ENCODE assay signal across 7 cellular contexts in the genomic region with DNA sequence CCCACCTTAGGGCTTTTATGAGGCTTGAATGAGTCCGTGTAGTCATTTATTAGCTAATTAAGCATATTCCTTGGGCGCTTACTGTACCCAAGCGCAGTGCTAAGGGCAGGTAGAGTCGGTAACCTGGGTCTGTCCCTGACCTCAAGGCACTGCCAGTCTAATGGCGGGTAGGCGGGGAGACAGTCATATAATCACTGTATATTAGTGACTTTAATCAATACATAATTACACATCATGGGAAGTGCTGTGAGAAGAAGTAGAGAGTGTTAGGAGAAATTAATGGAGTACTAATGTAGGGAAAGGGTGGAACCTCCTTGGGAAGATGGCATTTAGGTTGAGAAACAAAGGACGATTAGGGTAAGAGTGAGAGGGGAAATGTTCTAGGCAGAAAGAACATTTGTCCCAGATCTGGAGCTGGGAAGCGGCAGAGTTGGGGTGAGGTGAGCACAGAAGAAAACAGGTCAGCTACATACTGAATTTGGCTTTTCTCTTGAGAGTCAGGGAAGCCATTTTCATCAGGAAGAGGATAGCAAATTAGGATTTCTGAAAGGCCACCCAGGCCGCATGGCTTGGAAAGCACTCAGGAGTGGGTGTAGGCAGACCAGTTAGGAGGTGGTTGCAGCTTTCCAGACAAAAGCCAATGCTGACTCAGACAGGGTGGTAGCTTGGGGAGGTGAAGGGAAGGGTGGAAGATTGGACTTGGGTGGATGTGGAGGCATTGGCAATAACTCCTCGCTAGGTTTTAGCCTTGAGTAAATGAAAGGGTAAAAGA. TPM values are rescaled to one million over a fixed set of nuclear protein-coding genes. Genes with fewer than 3 reads are reported as not detected.
DNase-seq lines count a peak whose midpoint lies in the region; ATAC-seq and TF ChIP-seq lines count a peak whose summit lies in the region.

No MANE protein-coding gene starts in this region.

- TF ChIP-seq RAD21 in HCT116 (IDR thresholded peaks at IDR 0.05; ENCODE audit: low read depth): no peak

- DNase-seq in HCT116 (ENCODE audit: low read depth, low spot score) (no peak), WERI-Rb-1 (no peak), glutamatergic neuron (no peak), smooth muscle cell (lab: John Stamatoyannopoulos, UW; ENCODE audit: unreplicated experiment) (no peak), ureter (ENCODE audit: low spot score) (no peak)

- H3K36me3 Mint-ChIP-seq in glutamatergic neuron (ENCODE audit: unreplicated experiment): no peaks in the 10 kb centered on the region

- H3K27me3 ChIP-seq in HCT116 (ENCODE audit: insufficient read depth, low read length) (no peaks in the 10 kb centered on the region), WERI-Rb-1 (ENCODE audit: insufficient read depth, low read depth, severe bottlenecking) (no peaks in the 10 kb centered on the region), smooth muscle cell (ENCODE audit: low read depth) (no peaks in the 10 kb centered on the region)

- POLR2A ChIA-PET in HCT116 (lab: Charles Lee): interaction anchor here (0.6 to 1.2 kb wide), 2 partner anchors 258 to 921 kb away, joined by 3 read pairs; no protein-coding TSS in a partner anchor

- no peak for TF ChIP-seq POLR2A in HCT116 (IDR thresholded peaks at IDR 0.05; ENCODE audit: borderline replicate concordance, extremely low read depth, insufficient read depth, insufficient read length)

- peaks cover 30% of the 10 kb centered on the region for H3K4me1 Mint-ChIP-seq in glutamatergic neuron (ENCODE audit: low read depth, unreplicated experiment)

- peak overlapping the region; percentile 99 for H3K27ac Mint-ChIP-seq in glutamatergic neuron (ENCODE audit: unreplicated experiment)

- no peaks in the 10 kb centered on the region for H3K9me3 ChIP-seq in HCT116 (ENCODE audit: control insufficient read depth in 1 of 2, insufficient read depth in 1 of 2, low read depth in 1 of 2, low read length in 2 of 2)
- no peaks in the 10 kb centered on the region for H3K9me3 ChIP-seq in WERI-Rb-1 (ENCODE audit: severe bottlenecking)
- no peaks in the 10 kb centered on the region for H3K9me3 ChIP-seq in smooth muscle cell (replicated peaks; ENCODE audit: low read depth)

- H3K4me3 ChIP-seq in HCT116 (replicated peaks in 1 of 2; ENCODE audit: low read depth in 1 of 2, low read length in 2 of 2): peak overlapping the region; percentile 85 to 97
- peak overlapping the region; percentile 89 for H3K4me3 ChIP-seq in WERI-Rb-1 (ENCODE audit: low read depth, low read length)
- H3K4me3 ChIP-seq in smooth muscle cell: peak overlapping the region; percentile 99

- CTCF ChIA-PET in HCT116 (lab: Charles Lee): no interaction called here

- H3K9me3 Mint-ChIP-seq in glutamatergic neuron (ENCODE audit: unreplicated experiment): peaks cover 5% of the 10 kb centered on the region

- H3K36me3 ChIP-seq in HCT116 (ENCODE audit: control insufficient read depth in 1 of 2, insufficient read depth in 2 of 2, low read length in 2 of 2) (no peaks in the 10 kb centered on the region), WERI-Rb-1 (peaks cover 9% of the 10 kb centered on the region), smooth muscle cell (ENCODE audit: low read depth) (no peaks in the 10 kb centered on the region)

- H4K20me1 ChIP-seq in HCT116 (ENCODE audit: insufficient read depth) (no peaks in the 10 kb centered on the region), smooth muscle cell (ENCODE audit: low read depth) (peaks cover 27% of the 10 kb centered on the region)

- peak overlapping the region; percentile 95 for H3K4me2 ChIP-seq in HCT116 (ENCODE audit: low read length)
- peak overlapping the region; percentile 84 for H3K4me2 ChIP-seq in smooth muscle cell

- WGBS in smooth muscle cell (ENCODE audit: low lambda C conversion rate): 50% methylated on average over 10 of the region's 10 CpGs

- H3K9ac ChIP-seq in HCT116 (ENCODE audit: low read length) (peak overlapping the region; percentile 86), smooth muscle cell (ENCODE audit: low read depth) (peak overlapping the region; percentile 100)

- H3K27me3 Mint-ChIP-seq in glutamatergic neuron (ENCODE audit: unreplicated experiment): peaks cover 3% of the 10 kb centered on the region

- peaks cover 6% of the 10 kb centered on the region for H3F3A ChIP-seq in smooth muscle cell (ENCODE audit: low read depth)

- H3K4me1 ChIP-seq in HCT116 (ENCODE audit: control insufficient read depth in 1 of 2, insufficient read depth in 2 of 2, low read length in 2 of 2) (peaks cover 28 to 44% of the 10 kb centered on the region in 2 experiments), smooth muscle cell (ENCODE audit: low read depth) (peaks cover 5% of the 10 kb centered on the region)

- no peaks in the 10 kb centered on the region for H3K9me2 ChIP-seq in HCT116 (ENCODE audit: insufficient read depth)

- H3K4me3 Mint-ChIP-seq in glutamatergic neuron (ENCODE audit: unreplicated experiment): peak overlapping the region; percentile 95

- no peak for TF ChIP-seq CTCF in HCT116 (IDR thresholded peaks at IDR 0.05 in 2 of 3, conservative IDR thresholded peaks at IDR 0.05 in 1 of 3; ENCODE audit: borderline replicate concordance in 1 of 3, insufficient read depth in 1 of 3, low read depth in 2 of 3, low read length in 2 of 3)
- no peak for TF ChIP-seq CTCF in WERI-Rb-1 (IDR thresholded peaks at IDR 0.05; ENCODE audit: low read depth, low read length)
- no peak for TF ChIP-seq CTCF in glutamatergic neuron (IDR thresholded peaks at IDR 0.05; ENCODE audit: partially characterized antibody, unreplicated experiment)
- no peak for TF ChIP-seq CTCF in smooth muscle cell (IDR thresholded peaks at IDR 0.05; ENCODE audit: borderline replicate concordance, insufficient read depth, poor library complexity, severe bottlenecking)

- ATAC-seq in HCT116 (peak; percentile 43), GM19455 (IDR thresholded peaks at IDR 0.05; ENCODE audit: unreplicated experiment) (no peak), HG02571 (IDR thresholded peaks at IDR 0.05; ENCODE audit: unreplicated experiment) (no peak)

- intact Hi-C loops in HCT116 (cut with micrococcal nuclease): no loop called here

- H2AFZ ChIP-seq in HCT116 (ENCODE audit: low read depth, low read length, poor library complexity, severe bottlenecking) (no peak overlapping the region), smooth muscle cell (ENCODE audit: low read depth) (peak overlapping the region; percentile 95)

- BruUV-seq in HCT116 (replicated peaks; lab: Mats Ljungman, UMichigan): TSS peak; percentile 97

- peaks cover 41% of the 10 kb centered on the region for H3K79me2 ChIP-seq in HCT116 (ENCODE audit: insufficient read depth, low read length)
- H3K79me2 ChIP-seq in smooth muscle cell (ENCODE audit: low read depth): peaks cover 39% of the 10 kb centered on the region

- peak overlapping the region; percentile 94 for H3K27ac ChIP-seq in HCT116 (ENCODE audit: low read depth, low read length)
- H3K27ac ChIP-seq in WERI-Rb-1: peak overlapping the region; percentile 99
- H3K27ac ChIP-seq in smooth muscle cell (ENCODE audit: low read depth): peak overlapping the region; percentile 99

- RAD21 ChIA-PET in HCT116 (lab: Charles Lee; ENCODE audit: low non-redundant PET in 1 of 2, low total read pairs in 2 of 2, uncharacterized antibody in 2 of 2, unreplicated experiment in 2 of 2): no interaction called here

TF ChIP-seq in HCT116, 20 proteins besides CTCF, POLR2A, EP300 and RAD21:
- TF ChIP-seq ZFX (IDR thresholded peaks at IDR 0.05) (0 out of 2 replicates have a peak, but pooled peaks have one; percentile 17), JUND (IDR thresholded peaks at IDR 0.05) (no peak)

RNA-seq across cellular contexts. Expression of a gene that starts 1.0 kb away (rescaled TPM):
- total RNA-seq in HCT116 (2021; ENCODE audit: unreplicated experiment) (27.5 TPM), glutamatergic neuron (ENCODE audit: unreplicated experiment) (97.2 TPM), smooth muscle cell (45.9 and 50.7 TPM in 2 replicates), ureter (178 TPM)
- polyA plus RNA-seq in HCT116 (2012): 22.4 and 24.1 TPM in 2 replicates
- polyA plus RNA-seq in smooth muscle cell: 34.2 and 49.2 TPM in 2 replicates

RNA-seq across cellular contexts. Expression of a gene that starts 7.6 kb away (rescaled TPM):
- not detected for total RNA-seq in HCT116 (2021; ENCODE audit: unreplicated experiment)
- polyA plus RNA-seq in HCT116 (2012): 0.35 and 0.76 TPM in 2 replicates
- total RNA-seq in glutamatergic neuron (ENCODE audit: unreplicated experiment): 1,047 TPM
- total RNA-seq in smooth muscle cell: 6.5 TPM in 1 of 2 replicates, not detected in the other
- 0.22 and 0.35 TPM in 2 replicates for polyA plus RNA-seq in smooth muscle cell
- 0.52 TPM for total RNA-seq in ureter

Comparison
In these comparisons a context has a peak if more than half of its experiments do, and no peak if none do; other contexts are left out.
1. RNA of a gene that starts 7.6 kb away (total RNA-seq): 1,047 TPM in glutamatergic neuron (single experiment); 0.52 TPM in ureter (single experiment), not detected in HCT116 (single experiment) and 6.5 TPM in smooth muscle cell; every median in the first group is over 100 times any median in the second.
2. Peak in every context shown above with its lines, with median percentiles within 50 percentile points of each other: H3K27ac ChIP-seq and H3K4me3 ChIP-seq.